23 cellular contexts compared by ENCODE assay signal in genomic region chr1:167484726-167485125, GRCh38. TPM values are rescaled to one million over a fixed set of nuclear protein-coding genes. Genes with fewer than 3 reads are reported as not detected.
DNase-seq lines count a peak whose midpoint lies in the region; ATAC-seq lines count a peak whose summit lies in the region.
"Had no signal": no experiment of that assay in that cellular context is flagged by ENCODE, and none has a peak within 500 bp of the region (broad histone marks: within the 10 kb centered on the region; RNA-seq: fewer than 3 reads in every experiment).

No MANE protein-coding gene starts in this region.

- H3K4me1 ChIP-seq in thymus (ENCODE audit: control insufficient read depth, insufficient read depth, low read length): peaks cover 52% of the 10 kb centered on the region
- H3K4me1 ChIP-seq: BLaER1 treated with 17β-estradiol and CSF1 and Interleukin-3, amounts not matched to agents 10 nM and 100 nM; sigmoid colon had no signal

- POLR2A ChIA-PET in activated CD8-positive, alpha-beta T cell treated with anti-CD3 and anti-CD28 coated beads, Interleukin-2, amount 10 ng/mL, durations not matched to agents 7 days and 5 days (lab: Charles Lee): interaction anchor here (0.7 to 2.4 kb wide), 3 partner anchors 30 to 31 kb away, joined by 3 to 12 read pairs (median 8); no protein-coding TSS in a partner anchor

- H3K27ac ChIP-seq in thymus (ENCODE audit: low read depth): peak overlapping the region; percentile 68
- H3K27ac ChIP-seq: BLaER1 treated with 17β-estradiol and CSF1 and Interleukin-3, amounts not matched to agents 10 nM and 100 nM; epithelial cell of prostate; sigmoid colon had no signal

- no peaks in the 10 kb centered on the region for H3K27me3 Mint-ChIP-seq in activated naive CD4-positive, alpha-beta T cell treated with anti-CD3 and anti-CD28 coated beads, Interleukin-2, amount 10 ng/mL, durations not matched to agents 7 days and 5 days
- no peaks in the 10 kb centered on the region for H3K27me3 Mint-ChIP-seq in activated CD8-positive, alpha-beta T cell treated with anti-CD3 and anti-CD28 coated beads, Interleukin-2, amount 10 ng/mL, durations not matched to agents 7 days and 5 days (ENCODE audit: low read depth)
- H3K27me3 Mint-ChIP-seq in activated naive CD8-positive, alpha-beta T cell treated with anti-CD3 and anti-CD28 coated beads, Interleukin-2, amount 50 U/mL, for 24 hours: no peaks in the 10 kb centered on the region

- DNase-seq in activated naive CD4-positive, alpha-beta T cell treated with anti-CD3 and anti-CD28 coated beads, Interleukin-2, amount 10 ng/mL, durations not matched to agents 7 days and 5 days: no peak
- DNase-seq in activated naive CD4-positive, alpha-beta T cell (lab: John Stamatoyannopoulos, UW): no peak
- DNase-seq in activated CD8-positive, alpha-beta T cell treated with anti-CD3 and anti-CD28 coated beads, Interleukin-2, amount 10 ng/mL, durations not matched to agents 7 days and 5 days: no peak
- DNase-seq in activated naive CD8-positive, alpha-beta T cell treated with anti-CD3 and anti-CD28 coated beads, Interleukin-2, amount 50 U/mL, for 24 hours: no peak
- no peak for DNase-seq in islet precursor cell
- no peak for DNase-seq in DMS114 treated with DMSO at 0.1 percent for 48 hours (lab: John Stamatoyannopoulos, UW; ENCODE audit: unreplicated experiment)
- DNase-seq: activated gamma-delta T cell; cerebellar nuclear complex; DMS153; IMR-90; left ventricle myocardium superior; midbrain; NCI-H1417 treated with DMSO at 0.1 percent for 48 hours; NCI-H510A; SIG-M5; stimulated activated CD4-positive, alpha-beta T cell treated with anti-CD3 and anti-CD28 coated beads, Interleukin-15, amount 100 ng/mL, for 24 hours had no signal

- H3K36me3 ChIP-seq in thymus (ENCODE audit: control insufficient read depth, insufficient read depth): peaks cover 19% of the 10 kb centered on the region
- H3K36me3 ChIP-seq: BLaER1 treated with 17β-estradiol and CSF1 and Interleukin-3, amounts not matched to agents 10 nM and 100 nM; sigmoid colon had no signal

- ATAC-seq in activated CD8-positive, alpha-beta T cell treated with anti-CD3 and anti-CD28 coated beads, Interleukin-2, amount 10 ng/mL, durations not matched to agents 7 days and 5 days: peak; percentile 20
- ATAC-seq in activated naive CD8-positive, alpha-beta T cell treated with anti-CD3 and anti-CD28 coated beads, Interleukin-2, amount 50 U/mL, for 24 hours: no peak
- ATAC-seq in HG03108 (IDR thresholded peaks at IDR 0.05; ENCODE audit: unreplicated experiment): no peak
- ATAC-seq: left ventricle myocardium superior, Panc1 had no signal

- no peaks in the 10 kb centered on the region for H3K9me3 ChIP-seq in thymus (ENCODE audit: control insufficient read depth)
- H3K9me3 ChIP-seq: BLaER1 treated with 17β-estradiol and CSF1 and Interleukin-3, amounts not matched to agents 10 nM and 100 nM; sigmoid colon had no signal

- H3K27ac Mint-ChIP-seq in activated naive CD4-positive, alpha-beta T cell treated with anti-CD3 and anti-CD28 coated beads, Interleukin-2, amount 10 ng/mL, durations not matched to agents 7 days and 5 days: peak overlapping the region; percentile 93
- H3K27ac Mint-ChIP-seq in activated CD8-positive, alpha-beta T cell treated with anti-CD3 and anti-CD28 coated beads, Interleukin-2, amount 10 ng/mL, durations not matched to agents 7 days and 5 days: peak overlapping the region; percentile 96
- peak overlapping the region; percentile 94 for H3K27ac Mint-ChIP-seq in activated naive CD8-positive, alpha-beta T cell treated with anti-CD3 and anti-CD28 coated beads, Interleukin-2, amount 50 U/mL, for 24 hours

- no peak overlapping the region for H3K4me3 ChIP-seq in thymus (ENCODE audit: low read length)
- H3K4me3 ChIP-seq: BLaER1 treated with 17β-estradiol and CSF1 and Interleukin-3, amounts not matched to agents 10 nM and 100 nM; sigmoid colon had no signal

- H3K4me3 Mint-ChIP-seq in activated naive CD4-positive, alpha-beta T cell treated with anti-CD3 and anti-CD28 coated beads, Interleukin-2, amount 10 ng/mL, durations not matched to agents 7 days and 5 days: peak overlapping the region; percentile 53
- H3K4me3 Mint-ChIP-seq in activated CD8-positive, alpha-beta T cell treated with anti-CD3 and anti-CD28 coated beads, Interleukin-2, amount 10 ng/mL, durations not matched to agents 7 days and 5 days: peak overlapping the region; percentile 73
- H3K4me3 Mint-ChIP-seq in activated naive CD8-positive, alpha-beta T cell treated with anti-CD3 and anti-CD28 coated beads, Interleukin-2, amount 50 U/mL, for 24 hours: peak overlapping the region; percentile 41

- no peaks in the 10 kb centered on the region for H3K9me3 Mint-ChIP-seq in activated naive CD4-positive, alpha-beta T cell treated with anti-CD3 and anti-CD28 coated beads, Interleukin-2, amount 10 ng/mL, durations not matched to agents 7 days and 5 days
- no peaks in the 10 kb centered on the region for H3K9me3 Mint-ChIP-seq in activated CD8-positive, alpha-beta T cell treated with anti-CD3 and anti-CD28 coated beads, Interleukin-2, amount 10 ng/mL, durations not matched to agents 7 days and 5 days (ENCODE audit: insufficient read depth)
- H3K9me3 Mint-ChIP-seq in activated naive CD8-positive, alpha-beta T cell treated with anti-CD3 and anti-CD28 coated beads, Interleukin-2, amount 50 U/mL, for 24 hours: no peaks in the 10 kb centered on the region
- H3K9me3 Mint-ChIP-seq: neural crest cell had no signal

- H3K4me1 Mint-ChIP-seq in activated naive CD4-positive, alpha-beta T cell treated with anti-CD3 and anti-CD28 coated beads, Interleukin-2, amount 10 ng/mL, durations not matched to agents 7 days and 5 days: peaks cover 98% of the 10 kb centered on the region
- H3K4me1 Mint-ChIP-seq in activated CD8-positive, alpha-beta T cell treated with anti-CD3 and anti-CD28 coated beads, Interleukin-2, amount 10 ng/mL, durations not matched to agents 7 days and 5 days (ENCODE audit: low read depth): peaks cover 96% of the 10 kb centered on the region
- peaks cover 96% of the 10 kb centered on the region for H3K4me1 Mint-ChIP-seq in activated naive CD8-positive, alpha-beta T cell treated with anti-CD3 and anti-CD28 coated beads, Interleukin-2, amount 50 U/mL, for 24 hours

- no peaks in the 10 kb centered on the region for H3K27me3 ChIP-seq in thymus (ENCODE audit: control insufficient read depth, insufficient read depth)
- H3K27me3 ChIP-seq: BLaER1 treated with 17β-estradiol and CSF1 and Interleukin-3, amounts not matched to agents 10 nM and 100 nM; sigmoid colon had no signal

- CTCF ChIA-PET in activated naive CD4-positive, alpha-beta T cell treated with anti-CD3 and anti-CD28 coated beads, Interleukin-2, amount 10 ng/mL, durations not matched to agents 7 days and 5 days (lab: Charles Lee): interaction anchor here (1.1 to 2.8 kb wide), 5 partner anchors 13 to 57 kb away, joined by 3 to 11 read pairs (median 4); no protein-coding TSS in a partner anchor
- CTCF ChIA-PET in activated CD8-positive, alpha-beta T cell treated with anti-CD3 and anti-CD28 coated beads, Interleukin-2, amount 10 ng/mL, durations not matched to agents 7 days and 5 days (lab: Charles Lee): interaction anchor here (0.7 to 2.2 kb wide), 6 partner anchors 30 to 55 kb away, joined by 3 to 5 read pairs (median 4); no protein-coding TSS in a partner anchor

- WGBS in thymus: 89% methylated on average over 7 of the region's 7 CpGs

- H3K36me3 Mint-ChIP-seq in activated naive CD4-positive, alpha-beta T cell treated with anti-CD3 and anti-CD28 coated beads, Interleukin-2, amount 10 ng/mL, durations not matched to agents 7 days and 5 days: peaks cover 78% of the 10 kb centered on the region
- H3K36me3 Mint-ChIP-seq in activated CD8-positive, alpha-beta T cell treated with anti-CD3 and anti-CD28 coated beads, Interleukin-2, amount 10 ng/mL, durations not matched to agents 7 days and 5 days (ENCODE audit: low read depth): peaks cover 92% of the 10 kb centered on the region
- H3K36me3 Mint-ChIP-seq in activated naive CD8-positive, alpha-beta T cell treated with anti-CD3 and anti-CD28 coated beads, Interleukin-2, amount 50 U/mL, for 24 hours (ENCODE audit: low read depth): peaks cover 55% of the 10 kb centered on the region

RNA-seq across cellular contexts. Expression of gene CD247, which starts 33.6 kb away (rescaled TPM):
- 100 to 1,000 TPM; 243 to 251 TPM for total RNA-seq in activated CD8-positive, alpha-beta T cell treated with anti-CD3 and anti-CD28 coated beads, Interleukin-2, amount 10 ng/mL, durations not matched to agents 7 days and 5 days
- 114 TPM for polyA plus RNA-seq in thymus
- total RNA-seq: IMR-90 had no signal
- polyA plus RNA-seq: IMR-90 had no signal
